ENCODE assay signal across 10 cellular contexts in genomic region chrX:10579018-10579752, GRCh38. TPM values are rescaled to one million over a fixed set of nuclear protein-coding genes. Genes with fewer than 3 reads are reported as not detected.
DNase-seq lines count a peak whose midpoint lies in the region; TF ChIP-seq lines count a peak whose summit lies in the region.
"Had no signal": no experiment of that assay in that cellular context is flagged by ENCODE, and none has a peak within 500 bp of the region (broad histone marks: within the 10 kb centered on the region; RNA-seq: fewer than 3 reads in every experiment).

No MANE protein-coding gene starts in this region.

- DNase-seq in BE2C (no peak), M059J (ENCODE audit: low read depth) (peak; percentile 71), Ammon's horn (ENCODE audit: low spot score) (no peak), NCI-H2171 (lab: John Stamatoyannopoulos, UW) (no peak), inferior parietal cortex (ENCODE audit: extremely low spot score) (no peak), tibial nerve (ENCODE audit: low spot score in 2 of 2) (no peak)
- DNase-seq: activated naive CD8-positive, alpha-beta T cell treated with anti-CD3 and anti-CD28 coated beads, Interleukin-2, amount 10 ng/mL, durations not matched to agents 7 days and 5 days; NCI-H446 treated with DMSO at 0.1 percent for 48 hours had no signal

- no peaks in the 10 kb centered on the region for H3K9me3 ChIP-seq in BE2C
- H3K9me3 ChIP-seq in ectodermal cell (ENCODE audit: control insufficient read depth, low read length) = no peaks in the 10 kb centered on the region
- H3K9me3 ChIP-seq in muscle layer of duodenum (ENCODE audit: control insufficient read depth in 1 of 2, low read length in 2 of 2) = no peaks in the 10 kb centered on the region
- H3K9me3 ChIP-seq in tibial nerve = no peaks in the 10 kb centered on the region

- TF ChIP-seq CTCF in BE2C (IDR thresholded peaks at IDR 0.05; ENCODE audit: low read depth, low read length) (no peak), tibial nerve (IDR thresholded peaks at IDR 0.05) (no peak)

- TF ChIP-seq POLR2A in tibial nerve (IDR thresholded peaks at IDR 0.05) = no peak

- 50 to 56% methylated on average over 3 to 7 of the region's 7 CpGs for WGBS in ectodermal cell, 2 experiments
- 27 to 40% methylated on average over 7 of the region's 7 CpGs for WGBS in tibial nerve, 2 donors

- no peak for TF ChIP-seq EP300 in tibial nerve (IDR thresholded peaks at IDR 0.05)

- H3K4me3 ChIP-seq in BE2C (ENCODE audit: low read depth, low read length) (peak overlapping the region; percentile 7; the same call in 1 of the 2 replicates), ectodermal cell (ENCODE audit: insufficient read depth, low read depth, low read length) (no peak overlapping the region), muscle layer of duodenum (ENCODE audit: low read depth in 1 of 2, low read length in 2 of 2) (no peak overlapping the region), tibial nerve (no peak overlapping the region)

- H3K36me3 ChIP-seq in BE2C (no peaks in the 10 kb centered on the region), ectodermal cell (ENCODE audit: control insufficient read depth, insufficient read depth, low read length) (no peaks in the 10 kb centered on the region), muscle layer of duodenum (ENCODE audit: control insufficient read depth in 1 of 2, insufficient read depth in 2 of 2, low read length in 2 of 2) (no peaks in the 10 kb centered on the region), tibial nerve (no peaks in the 10 kb centered on the region)

- H3K27ac ChIP-seq in ectodermal cell (ENCODE audit: insufficient read depth, low read depth, low read length, poor library complexity, severe bottlenecking) (peak overlapping the region; percentile 44), muscle layer of duodenum (ENCODE audit: low read length) (peak overlapping the region; percentile 74), tibial nerve (peak overlapping the region in 2 of 4 donors; percentile 26 to 65)

- H3K27me3 ChIP-seq in BE2C (no peaks in the 10 kb centered on the region), ectodermal cell (ENCODE audit: control insufficient read depth, insufficient read depth, low read length, poor library complexity, severe bottlenecking) (no peaks in the 10 kb centered on the region), muscle layer of duodenum (ENCODE audit: low read depth, low read length) (no peaks in the 10 kb centered on the region), tibial nerve (peaks cover 0 to 9% of the 10 kb centered on the region in 2 donors)

- H3K4me1 ChIP-seq in BE2C (no peaks in the 10 kb centered on the region), ectodermal cell (ENCODE audit: control insufficient read depth, insufficient read depth, low read length) (no peaks in the 10 kb centered on the region), muscle layer of duodenum (ENCODE audit: control insufficient read depth in 1 of 2, insufficient read depth in 2 of 2, low read length in 2 of 2) (peaks cover 0 to 9% of the 10 kb centered on the region in 2 donors), tibial nerve (peaks cover 0 to 6% (median 0%) of the 10 kb centered on the region in 4 donors)

RNA-seq across cellular contexts. Expression of gene MID1, which starts 41.2 kb away (rescaled TPM):
- 2.2 TPM for polyA plus RNA-seq in BE2C (2012; ENCODE audit: insufficient read depth, insufficient read length, low read depth)
- 30.9 and 44.1 TPM in 2 replicates for total RNA-seq in M059J (2014; rRNA removed; shearing (Covaris generic))
- 42.8 TPM for polyA plus RNA-seq in ectodermal cell (2013, experiment 1 of 4)
- 41.5 TPM for polyA plus RNA-seq in ectodermal cell (2013, experiment 2 of 4)
- 34.7 TPM for polyA plus RNA-seq in ectodermal cell (2013, experiment 3 of 4)
- polyA plus RNA-seq in ectodermal cell (2013, experiment 4 of 4) = 42.3 TPM
- total RNA-seq in tibial nerve = 10 to 100 TPM in 3 of 4 donors, 1 to 10 TPM in 1; 6.7 to 17.7 (median 10.9) TPM
